ENCODE assay signal across 23 cellular contexts in the genomic region with DNA sequence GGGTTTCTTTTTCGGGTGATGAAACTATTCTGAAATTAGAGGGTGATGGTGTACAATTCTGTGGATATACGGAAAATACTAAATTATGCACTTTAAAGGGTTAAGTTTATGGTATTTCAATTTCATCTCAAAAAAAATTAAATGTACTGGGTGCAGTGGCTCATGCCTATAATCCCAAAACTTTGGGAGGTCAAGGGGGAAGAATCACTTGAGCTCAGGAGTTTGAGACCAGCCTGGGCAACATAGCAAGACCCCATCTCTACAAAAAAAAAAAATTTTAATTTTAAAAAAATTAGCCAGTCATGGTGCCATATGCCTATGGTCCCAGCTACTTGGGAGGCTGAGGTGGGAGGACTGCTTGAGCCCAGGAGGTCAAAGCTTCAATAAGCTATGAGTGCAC. TPM values are rescaled to one million over a fixed set of nuclear protein-coding genes. Genes with fewer than 3 reads are reported as not detected.
DNase-seq lines count a peak whose midpoint lies in the region; ATAC-seq and TF ChIP-seq lines count a peak whose summit lies in the region.
"Had no signal": no experiment of that assay in that cellular context is flagged by ENCODE, and none has a peak within 500 bp of the region (broad histone marks: within the 10 kb centered on the region; RNA-seq: fewer than 3 reads in every experiment).

No MANE protein-coding gene starts in this region.

- H3K27ac Mint-ChIP-seq in CD8-positive, alpha-beta T cell: peak overlapping the region; percentile 50
- H3K27ac Mint-ChIP-seq: CD4-positive, alpha-beta T cell had no signal

- TF ChIP-seq CTCF in CD8-positive, alpha-beta T cell (IDR thresholded peaks at IDR 0.05): no peak
- no peak for TF ChIP-seq CTCF in HEK293 (tag by site-specific recombination; IDR thresholded peaks at IDR 0.05)
- no peak for TF ChIP-seq CTCF in dorsolateral prefrontal cortex (IDR thresholded peaks at IDR 0.05 in 54 of 56, conservative IDR thresholded peaks at IDR 0.05 in 2 of 56; ENCODE audit: low read depth in 1 of 56, partially characterized antibody in 56 of 56)

- H2BK12ac ChIP-seq in trophoblast cell (ENCODE audit: low read length): no peak overlapping the region

- H3K4me3 Mint-ChIP-seq in CD8-positive, alpha-beta T cell: no peak overlapping the region
- H3K4me3 Mint-ChIP-seq: CD4-positive, alpha-beta T cell; CD8-positive, alpha-beta memory T cell had no signal

- no peak overlapping the region for H2AK5ac ChIP-seq in trophoblast cell (ENCODE audit: low read length)

- no peak overlapping the region for H3K14ac ChIP-seq in trophoblast cell (ENCODE audit: low read length)

- peaks cover 2% of the 10 kb centered on the region for H3K79me2 ChIP-seq in trophoblast cell (ENCODE audit: control insufficient read depth, insufficient read depth, low read length, poor library complexity)

- H3K27me3 ChIP-seq in CD8-positive, alpha-beta T cell (ENCODE audit: insufficient read depth, low read length): no peaks in the 10 kb centered on the region
- H3K27me3 ChIP-seq in dorsolateral prefrontal cortex (no peaks in the 10 kb centered on the region), trophoblast cell (ENCODE audit: insufficient read depth, low read length) (no peaks in the 10 kb centered on the region)
- H3K27me3 ChIP-seq: BE2C, BLaER1 had no signal

- no peaks in the 10 kb centered on the region for H3K79me1 ChIP-seq in trophoblast cell (ENCODE audit: low read length)

- no peak overlapping the region for H2BK120ac ChIP-seq in trophoblast cell (ENCODE audit: insufficient read depth, low read length, poor library complexity)

- H3K9me3 ChIP-seq in CD8-positive, alpha-beta T cell (ENCODE audit: low read length): no peaks in the 10 kb centered on the region
- H3K9me3 ChIP-seq in HEK293 (ENCODE audit: control insufficient read depth, insufficient read depth, low read depth, low read length) (no peaks in the 10 kb centered on the region), trophoblast cell (ENCODE audit: insufficient read depth, low read depth, low read length) (no peaks in the 10 kb centered on the region)
- H3K9me3 ChIP-seq: BE2C had no signal

- H4K8ac ChIP-seq in trophoblast cell (ENCODE audit: low read depth, low read length): no peak overlapping the region

- H3K27ac ChIP-seq in CD8-positive, alpha-beta T cell (ENCODE audit: low read depth, low read length): no peak overlapping the region
- H3K27ac ChIP-seq in HEK293 (ENCODE audit: extremely low read depth, low read depth, low read length) (no peak overlapping the region), dorsolateral prefrontal cortex (peak overlapping the region in 40 of 59 donors; percentile 16 to 82 (median 62)), trophoblast cell (ENCODE audit: low read depth, low read length) (no peak overlapping the region)
- H3K27ac ChIP-seq: BLaER1 had no signal

- no peak overlapping the region for H2BK5ac ChIP-seq in trophoblast cell (ENCODE audit: low read depth, low read length, poor library complexity)

- intact Hi-C loops in CD8-positive, alpha-beta T cell (cut with DNase I, micrococcal nuclease): no loop called here
- intact Hi-C loops in dorsolateral prefrontal cortex (cut with DNase I): no loop called here

- H4K12ac ChIP-seq in trophoblast cell (ENCODE audit: low read depth, low read length): no peak overlapping the region

- H3K18ac ChIP-seq in trophoblast cell (ENCODE audit: low read length): no peak overlapping the region

- no peak overlapping the region for H3K9ac ChIP-seq in trophoblast cell (ENCODE audit: low read length)
- H3K9ac ChIP-seq: BLaER1 had no signal

- no peak overlapping the region for H3K4me3 ChIP-seq in CD8-positive, alpha-beta T cell (ENCODE audit: low read depth, low read length)
- H3K4me3 ChIP-seq in HEK293 (ENCODE audit: low read depth, low read length) (no peak overlapping the region), dorsolateral prefrontal cortex (peak overlapping the region in 2 of 59 donors; percentile 16 to 38), trophoblast cell (ENCODE audit: low read depth, low read length) (no peak overlapping the region)
- H3K4me3 ChIP-seq: BLaER1, GM12878 had no signal

- H3K23ac ChIP-seq in trophoblast cell (ENCODE audit: low read length): no peak overlapping the region

- POLR2A ChIA-PET in CD8-positive, alpha-beta T cell (lab: Charles Lee): no interaction called here
- POLR2A ChIA-PET in HEK293 (lab: Yijun Ruan, JAX): no interaction called here

- peaks cover 3% of the 10 kb centered on the region for H3K4me1 ChIP-seq in CD8-positive, alpha-beta T cell (ENCODE audit: insufficient read depth, low read length)
- H3K4me1 ChIP-seq in HEK293 (ENCODE audit: control insufficient read depth, insufficient read depth, low read length): peaks cover 7% of the 10 kb centered on the region; the same call in 1 of the 2 replicates
- no peaks in the 10 kb centered on the region for H3K4me1 ChIP-seq in trophoblast cell (ENCODE audit: control insufficient read depth in 1 of 2, insufficient read depth in 2 of 2, low read length in 2 of 2)
- H3K4me1 ChIP-seq: BE2C had no signal

- peak overlapping the region; percentile 89 for H3K4ac ChIP-seq in trophoblast cell (ENCODE audit: low read depth, low read length)

- no peak for DNase-seq in CD8-positive, alpha-beta T cell
- DNase-seq in dorsolateral prefrontal cortex (no peak), trophoblast cell (no peak), NOMO-1 (lab: John Stamatoyannopoulos, UW; ENCODE audit: unreplicated experiment in 2 of 2) (no peak), OCI-M1 (lab: John Stamatoyannopoulos, UW) (no peak), iPS-NIHi7 (ENCODE audit: extremely low spot score) (no peak)
- DNase-seq: 8988T; ACHN; C1 segment of cervical spinal cord; CD4-positive, alpha-beta T cell; CD8-positive, alpha-beta memory T cell; COR-L47; DMS 273 treated with DMSO at 0.1 percent for 48 hours; DMS153; DMS53; DMS79; DND-41; EL; GDM1 had no signal

- no peak overlapping the region for H2AFZ ChIP-seq in trophoblast cell (ENCODE audit: insufficient read depth, low read length, poor library complexity)

- H4K91ac ChIP-seq in trophoblast cell (ENCODE audit: low read depth, low read length): no peak overlapping the region

- CTCF ChIA-PET in CD8-positive, alpha-beta T cell (lab: Charles Lee): no interaction called here
- CTCF ChIA-PET in HEK293 (lab: Yijun Ruan, JAX): interaction anchor here (0.7 to 1.2 kb wide), 2 partner anchors 48 to 241 kb away, joined by 3 read pairs; no protein-coding TSS in a partner anchor

- ATAC-seq in CD8-positive, alpha-beta T cell: no peak
- ATAC-seq: GM12878 had no signal

- peaks cover 40% of the 10 kb centered on the region for H3K4me1 Mint-ChIP-seq in CD8-positive, alpha-beta T cell (ENCODE audit: low read depth)

- no peaks in the 10 kb centered on the region for H3K27me3 Mint-ChIP-seq in CD8-positive, alpha-beta T cell (ENCODE audit: low read depth)
- H3K27me3 Mint-ChIP-seq: CD4-positive, alpha-beta T cell; CD8-positive, alpha-beta memory T cell had no signal

- no CpG with 5 or more reads among the region's 2 CpGs for WGBS in trophoblast cell (ENCODE audit: extremely low coverage, insufficient coverage, insufficient read length)

- peaks cover 16% of the 10 kb centered on the region for H3K36me3 Mint-ChIP-seq in CD8-positive, alpha-beta T cell

- peaks cover 3% of the 10 kb centered on the region for H3K36me3 ChIP-seq in CD8-positive, alpha-beta T cell (ENCODE audit: insufficient read depth, low read length)
- H3K36me3 ChIP-seq in HEK293 (ENCODE audit: control insufficient read depth in 2 of 2, insufficient read depth in 1 of 2, low read length in 2 of 2): no peaks in the 10 kb centered on the region
- peaks cover 0 to 2% of the 10 kb centered on the region in 2 experiments for H3K36me3 ChIP-seq in trophoblast cell (ENCODE audit: control insufficient read depth in 1 of 2, insufficient read depth in 2 of 2, low read length in 2 of 2)
- H3K36me3 ChIP-seq: BE2C had no signal

- peaks cover 3% of the 10 kb centered on the region for H3K9me3 Mint-ChIP-seq in CD8-positive, alpha-beta T cell
- H3K9me3 Mint-ChIP-seq: CD4-positive, alpha-beta T cell had no signal

- no peak overlapping the region for H3K4me2 ChIP-seq in trophoblast cell (ENCODE audit: low read length)
- H3K4me2 ChIP-seq: BLaER1 had no signal

TF ChIP-seq in HEK293, 187 proteins besides CTCF, POLR2A, EP300 and RAD21:
- TF ChIP-seq ZNF423 (tag by site-specific recombination; IDR thresholded peaks at IDR 0.05) (no peak), ZNF121 (tag by site-specific recombination; IDR thresholded peaks at IDR 0.05) (peak; percentile 79)

RNA-seq across cellular contexts. Expression of a gene that starts 57.0 kb away (rescaled TPM):
- 10 to 100 TPM; 42.5 to 44.8 TPM for total RNA-seq in CD8-positive, alpha-beta T cell
- total RNA-seq in dorsolateral prefrontal cortex: 10 to 100 TPM; 23.6 to 40.5 (median 32.4) TPM
- 31.9 and 34.4 TPM in 2 replicates for polyA plus RNA-seq in trophoblast cell (2013)

Comparison
In these comparisons a context has a peak if more than half of its experiments do, and no peak if none do; other contexts are left out.
1. H3K27ac ChIP-seq: peak in dorsolateral prefrontal cortex (40 of 59); none in CD8-positive, alpha-beta T cell (single experiment), HEK293 (single experiment) and trophoblast cell (single experiment).